1 cellular context compared by ENCODE assay signal in the genomic region with DNA sequence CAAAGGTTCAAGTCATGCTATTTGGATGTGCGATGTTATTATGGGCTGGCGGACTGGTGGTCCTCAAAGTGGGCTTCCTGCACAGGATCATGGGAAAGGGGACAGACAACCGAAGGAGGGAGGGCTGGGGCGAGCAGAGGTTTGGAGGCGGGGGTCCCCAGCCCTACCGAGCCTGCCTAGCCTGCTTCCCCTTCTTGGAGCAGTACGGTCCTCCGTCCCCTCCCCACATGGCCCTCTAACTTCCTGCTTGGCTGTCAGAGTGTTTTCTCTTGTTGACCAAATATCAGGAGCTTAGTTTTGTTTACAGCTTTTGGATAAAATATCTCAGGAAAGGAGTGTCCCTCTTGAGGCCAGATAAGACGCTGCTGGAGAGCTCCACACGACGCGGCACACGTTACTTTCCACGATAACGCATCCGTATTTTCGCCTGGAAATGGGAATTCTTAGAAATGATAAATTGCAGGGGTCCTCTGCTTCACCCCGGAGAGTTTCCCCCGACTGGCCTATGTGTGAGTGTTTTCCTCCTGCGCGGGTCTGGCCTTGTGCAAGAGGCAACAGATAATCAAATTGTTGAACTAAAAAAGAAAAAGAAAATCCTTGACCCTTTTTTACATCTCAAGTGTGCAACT.
TF ChIP-seq lines count a peak whose summit lies in the region.

No MANE protein-coding gene starts in this region.

TF ChIP-seq in GM23338, 12 proteins besides CTCF, POLR2A, EP300 and RAD21 (continued from another document):
- TF ChIP-seq, protein P1, sequence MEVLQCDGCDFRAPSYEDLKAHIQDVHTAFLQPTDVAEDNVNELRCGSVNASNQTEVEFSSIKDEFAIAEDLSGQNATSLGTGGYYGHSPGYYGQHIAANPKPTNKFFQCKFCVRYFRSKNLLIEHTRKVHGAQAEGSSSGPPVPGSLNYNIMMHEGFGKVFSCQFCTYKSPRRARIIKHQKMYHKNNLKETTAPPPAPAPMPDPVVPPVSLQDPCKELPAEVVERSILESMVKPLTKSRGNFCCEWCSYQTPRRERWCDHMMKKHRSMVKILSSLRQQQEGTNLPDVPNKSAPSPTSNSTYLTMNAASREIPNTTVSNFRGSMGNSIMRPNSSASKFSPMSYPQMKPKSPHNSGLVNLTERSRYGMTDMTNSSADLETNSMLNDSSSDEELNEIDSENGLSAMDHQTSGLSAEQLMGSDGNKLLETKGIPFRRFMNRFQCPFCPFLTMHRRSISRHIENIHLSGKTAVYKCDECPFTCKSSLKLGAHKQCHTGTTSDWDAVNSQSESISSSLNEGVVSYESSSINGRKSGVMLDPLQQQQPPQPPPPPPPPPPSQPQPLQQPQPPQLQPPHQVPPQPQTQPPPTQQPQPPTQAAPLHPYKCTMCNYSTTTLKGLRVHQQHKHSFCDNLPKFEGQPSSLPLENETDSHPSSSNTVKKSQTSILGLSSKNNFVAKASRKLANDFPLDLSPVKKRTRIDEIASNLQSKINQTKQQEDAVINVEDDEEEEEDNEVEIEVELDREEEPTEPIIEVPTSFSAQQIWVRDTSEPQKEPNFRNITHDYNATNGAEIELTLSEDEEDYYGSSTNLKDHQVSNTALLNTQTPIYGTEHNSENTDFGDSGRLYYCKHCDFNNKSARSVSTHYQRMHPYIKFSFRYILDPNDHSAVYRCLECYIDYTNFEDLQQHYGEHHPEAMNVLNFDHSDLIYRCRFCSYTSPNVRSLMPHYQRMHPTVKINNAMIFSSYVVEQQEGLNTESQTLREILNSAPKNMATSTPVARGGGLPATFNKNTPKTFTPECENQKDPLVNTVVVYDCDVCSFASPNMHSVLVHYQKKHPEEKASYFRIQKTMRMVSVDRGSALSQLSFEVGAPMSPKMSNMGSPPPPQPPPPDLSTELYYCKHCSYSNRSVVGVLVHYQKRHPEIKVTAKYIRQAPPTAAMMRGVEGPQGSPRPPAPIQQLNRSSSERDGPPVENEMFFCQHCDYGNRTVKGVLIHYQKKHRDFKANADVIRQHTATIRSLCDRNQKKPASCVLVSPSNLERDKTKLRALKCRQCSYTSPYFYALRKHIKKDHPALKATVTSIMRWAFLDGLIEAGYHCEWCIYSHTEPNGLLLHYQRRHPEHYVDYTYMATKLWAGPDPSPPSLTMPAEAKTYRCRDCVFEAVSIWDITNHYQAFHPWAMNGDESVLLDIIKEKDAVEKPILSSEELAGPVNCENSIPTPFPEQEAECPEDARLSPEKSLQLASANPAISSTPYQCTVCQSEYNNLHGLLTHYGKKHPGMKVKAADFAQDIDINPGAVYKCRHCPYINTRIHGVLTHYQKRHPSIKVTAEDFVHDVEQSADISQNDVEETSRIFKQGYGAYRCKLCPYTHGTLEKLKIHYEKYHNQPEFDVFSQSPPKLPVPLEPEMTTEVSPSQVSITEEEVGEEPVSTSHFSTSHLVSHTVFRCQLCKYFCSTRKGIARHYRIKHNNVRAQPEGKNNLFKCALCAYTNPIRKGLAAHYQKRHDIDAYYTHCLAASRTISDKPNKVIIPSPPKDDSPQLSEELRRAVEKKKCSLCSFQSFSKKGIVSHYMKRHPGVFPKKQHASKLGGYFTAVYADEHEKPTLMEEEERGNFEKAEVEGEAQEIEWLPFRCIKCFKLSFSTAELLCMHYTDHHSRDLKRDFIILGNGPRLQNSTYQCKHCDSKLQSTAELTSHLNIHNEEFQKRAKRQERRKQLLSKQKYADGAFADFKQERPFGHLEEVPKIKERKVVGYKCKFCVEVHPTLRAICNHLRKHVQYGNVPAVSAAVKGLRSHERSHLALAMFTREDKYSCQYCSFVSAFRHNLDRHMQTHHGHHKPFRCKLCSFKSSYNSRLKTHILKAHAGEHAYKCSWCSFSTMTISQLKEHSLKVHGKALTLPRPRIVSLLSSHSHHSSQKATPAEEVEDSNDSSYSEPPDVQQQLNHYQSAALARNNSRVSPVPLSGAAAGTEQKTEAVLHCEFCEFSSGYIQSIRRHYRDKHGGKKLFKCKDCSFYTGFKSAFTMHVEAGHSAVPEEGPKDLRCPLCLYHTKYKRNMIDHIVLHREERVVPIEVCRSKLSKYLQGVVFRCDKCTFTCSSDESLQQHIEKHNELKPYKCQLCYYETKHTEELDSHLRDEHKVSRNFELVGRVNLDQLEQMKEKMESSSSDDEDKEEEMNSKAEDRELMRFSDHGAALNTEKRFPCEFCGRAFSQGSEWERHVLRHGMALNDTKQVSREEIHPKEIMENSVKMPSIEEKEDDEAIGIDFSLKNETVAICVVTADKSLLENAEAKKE (CRISPR knock-in tag; IDR thresholded peaks at IDR 0.05): no peak
- no peak for TF ChIP-seq EZH2phosphoT487 (IDR thresholded peaks at IDR 0.05; ENCODE audit: unreplicated experiment)
- TF ChIP-seq ZNF331 (CRISPR knock-in tag; IDR thresholded peaks at IDR 0.05; ENCODE audit: low read depth): no peak
- TF ChIP-seq, protein P2, sequence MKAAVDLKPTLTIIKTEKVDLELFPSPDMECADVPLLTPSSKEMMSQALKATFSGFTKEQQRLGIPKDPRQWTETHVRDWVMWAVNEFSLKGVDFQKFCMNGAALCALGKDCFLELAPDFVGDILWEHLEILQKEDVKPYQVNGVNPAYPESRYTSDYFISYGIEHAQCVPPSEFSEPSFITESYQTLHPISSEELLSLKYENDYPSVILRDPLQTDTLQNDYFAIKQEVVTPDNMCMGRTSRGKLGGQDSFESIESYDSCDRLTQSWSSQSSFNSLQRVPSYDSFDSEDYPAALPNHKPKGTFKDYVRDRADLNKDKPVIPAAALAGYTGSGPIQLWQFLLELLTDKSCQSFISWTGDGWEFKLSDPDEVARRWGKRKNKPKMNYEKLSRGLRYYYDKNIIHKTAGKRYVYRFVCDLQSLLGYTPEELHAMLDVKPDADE (IDR thresholded peaks at IDR 0.05): no peak
- TF ChIP-seq CREB1 (CRISPR knock-in tag; IDR thresholded peaks at IDR 0.05; ENCODE audit: low read depth): no peak
- TF ChIP-seq EZH2 (IDR thresholded peaks at IDR 0.05; ENCODE audit: low read depth, unreplicated experiment): no peak
- TF ChIP-seq ZNF114 (CRISPR knock-in tag; IDR thresholded peaks at IDR 0.05): no peak
TF ChIP-seq in GM23338: peak in this region for 0.
